In genomic region chr15:70362911-70363310, GRCh38 we compare ENCODE assay signal across 8 cellular contexts.
DNase-seq lines count a peak whose midpoint lies in the region; ATAC-seq, FAIRE-seq and TF ChIP-seq lines count a peak whose summit lies in the region.

No MANE protein-coding gene starts in this region.

- FAIRE-seq in astrocyte (lab: Jason Lieb, UNC), result no peak
- FAIRE-seq in keratinocyte (lab: Jason Lieb, UNC), result no peak

- DNase-seq in AG10803 (ENCODE audit: low read depth) (peak; percentile 24), HFFc6 (no peak), astrocyte (ENCODE audit: low read depth) (peak; percentile 10), keratinocyte (ENCODE audit: low read depth, low spot score) (no peak), uterus (no peak), GM19238 (ENCODE audit: insufficient read length, low spot score) (no peak), NCI-H2081 treated with DMSO at 0.1 percent for 48 hours (lab: John Stamatoyannopoulos, UW) (no peak)

- H3K79me2 ChIP-seq in astrocyte (ENCODE audit: insufficient read depth, low read length) (no peaks in the 10 kb centered on the region), keratinocyte (ENCODE audit: control insufficient read depth, insufficient read depth, low read length) (no peaks in the 10 kb centered on the region)

- no peaks in the 10 kb centered on the region; the same call in 1 of the 2 replicates for H3K9me3 Mint-ChIP-seq in HFFc6
- H3K9me3 Mint-ChIP-seq in astrocyte (ENCODE audit: unreplicated experiment), result peaks cover 11% of the 10 kb centered on the region

- H3K4me1 ChIP-seq in astrocyte (ENCODE audit: insufficient read depth, low read length) (no peaks in the 10 kb centered on the region), keratinocyte (ENCODE audit: control insufficient read depth, extremely low read depth, insufficient read depth, low read length) (no peaks in the 10 kb centered on the region), uterus (no peaks in the 10 kb centered on the region)

- no peak overlapping the region for H3K4me3 Mint-ChIP-seq in HFFc6
- no peak overlapping the region for H3K4me3 Mint-ChIP-seq in astrocyte (ENCODE audit: unreplicated experiment)

- H3K27ac Mint-ChIP-seq in HFFc6, result no peak overlapping the region
- H3K27ac Mint-ChIP-seq in astrocyte (ENCODE audit: unreplicated experiment), result no peak overlapping the region

- H3K9ac ChIP-seq in astrocyte (ENCODE audit: low read length), result no peak overlapping the region
- H3K9ac ChIP-seq in keratinocyte (ENCODE audit: control insufficient read depth, extremely low read depth, insufficient read depth, low read length), result no peak overlapping the region

- peaks cover 3% of the 10 kb centered on the region for H3K27me3 ChIP-seq in astrocyte (ENCODE audit: insufficient read depth, low read length)
- peaks cover 19% of the 10 kb centered on the region for H3K27me3 ChIP-seq in keratinocyte (ENCODE audit: control insufficient read depth, extremely low read depth, insufficient read depth, low read length)
- H3K27me3 ChIP-seq in uterus, result no peaks in the 10 kb centered on the region

- H3K4me2 ChIP-seq in astrocyte (ENCODE audit: low read length) (no peak overlapping the region), keratinocyte (ENCODE audit: control insufficient read depth, extremely low read depth, insufficient read depth, low read depth, low read length) (no peak overlapping the region)

- no peak overlapping the region for H3K27ac ChIP-seq in astrocyte (ENCODE audit: low read depth, low read length)
- no peak overlapping the region for H3K27ac ChIP-seq in keratinocyte (ENCODE audit: control insufficient read depth, insufficient read depth, low read length)
- no peak overlapping the region for H3K27ac ChIP-seq in uterus

- H3K27me3 Mint-ChIP-seq in HFFc6 (ENCODE audit: insufficient read depth), result peaks cover 18% of the 10 kb centered on the region
- H3K27me3 Mint-ChIP-seq in astrocyte (ENCODE audit: low read depth, unreplicated experiment), result peaks cover 72% of the 10 kb centered on the region

- H3K4me1 Mint-ChIP-seq in HFFc6 (ENCODE audit: low read depth) (peaks cover 6% of the 10 kb centered on the region; the same call in 1 of the 2 replicates), astrocyte (ENCODE audit: low read depth, unreplicated experiment) (no peaks in the 10 kb centered on the region)

- H3K9me3 ChIP-seq in astrocyte (ENCODE audit: insufficient read depth, low read depth, low read length) (no peaks in the 10 kb centered on the region), keratinocyte (ENCODE audit: control insufficient read depth, low read depth, low read length) (no peaks in the 10 kb centered on the region), uterus (no peaks in the 10 kb centered on the region)

- H4K20me1 ChIP-seq in astrocyte (ENCODE audit: insufficient read depth, low read length) (no peaks in the 10 kb centered on the region), keratinocyte (ENCODE audit: control insufficient read depth, extremely low read depth, insufficient read depth, low read length) (no peaks in the 10 kb centered on the region)

- H3K36me3 ChIP-seq in astrocyte (ENCODE audit: insufficient read depth, low read length) (no peaks in the 10 kb centered on the region), keratinocyte (ENCODE audit: control insufficient read depth in 2 of 2, extremely low read depth in 1 of 2, insufficient read depth in 2 of 2, low read length in 2 of 2) (no peaks in the 10 kb centered on the region), uterus (no peaks in the 10 kb centered on the region)

- no peak for TF ChIP-seq POLR2A in uterus (IDR thresholded peaks at IDR 0.05)

- H3K36me3 Mint-ChIP-seq in HFFc6 (ENCODE audit: low read depth) (no peaks in the 10 kb centered on the region), astrocyte (ENCODE audit: low read depth, unreplicated experiment) (no peaks in the 10 kb centered on the region)

- H2AFZ ChIP-seq in astrocyte (ENCODE audit: low read depth, low read length) (no peak overlapping the region), keratinocyte (ENCODE audit: control insufficient read depth, low read length) (no peak overlapping the region)

- H3K4me3 ChIP-seq in AG10803 (ENCODE audit: low read length) (no peak overlapping the region), astrocyte (ENCODE audit: insufficient read depth, low read depth, low read length) (no peak overlapping the region), keratinocyte (ENCODE audit: control insufficient read depth in 2 of 3, extremely low read depth in 1 of 3, insufficient read depth in 2 of 3, low read depth in 1 of 3, low read length in 3 of 3) (no peak overlapping the region), uterus (no peak overlapping the region)

- intact Hi-C loops in uterus (cut with DNase I; ENCODE audit: low total_unique reads), result no loop called here

- no peaks in the 10 kb centered on the region for H3K9me1 ChIP-seq in keratinocyte (ENCODE audit: control insufficient read depth, extremely low read depth, insufficient read depth, low read length)

- dilution Hi-C loops in keratinocyte (cut with MboI; ENCODE audit: extremely low pct_ligation_motif_present, low sequenced_read_pairs), result no loop called here

- TF ChIP-seq CTCF in AG10803 (conservative IDR thresholded peaks at IDR 0.05; ENCODE audit: low read length) (peak; percentile 70), HFFc6 (IDR thresholded peaks at IDR 0.05) (peak; percentile 79), astrocyte (IDR thresholded peaks at IDR 0.05; ENCODE audit: insufficient read depth, low read depth, low read length) (peak; percentile 54), keratinocyte (optimal IDR thresholded peaks at IDR 0.05 in 1 of 3, IDR thresholded peaks at IDR 0.05 in 1 of 3, conservative IDR thresholded peaks at IDR 0.05 in 1 of 3; ENCODE audit: extremely low read depth in 1 of 3, insufficient read depth in 2 of 3, low read length in 3 of 3) (peak; percentile 38 to 82 (median 61)), uterus (IDR thresholded peaks at IDR 0.05) (peak; percentile 46 to 60 (median 58))

- no peak for ATAC-seq in GM18873 (IDR thresholded peaks at IDR 0.05; ENCODE audit: low FRiP score, unreplicated experiment)

Comparison
In these comparisons a context has a peak if more than half of its experiments do, and no peak if none do; other contexts are left out.
1. DNase-seq: peak in AG10803 (single experiment) and astrocyte (single experiment); none in HFFc6 (single experiment), keratinocyte (single experiment), uterus (0 of 2), GM19238 (single experiment) and NCI-H2081 treated with DMSO at 0.1 percent for 48 hours (single experiment).
2. Peak in every context shown above with its lines, with median percentiles within 50 percentile points of each other: CTCF ChIP-seq.